ENCODE assay signal across 13 cellular contexts in genomic region chr11:106961518-106961917, GRCh38. TPM values are rescaled to one million over a fixed set of nuclear protein-coding genes. Genes with fewer than 3 reads are reported as not detected.
DNase-seq lines count a peak whose midpoint lies in the region; ATAC-seq and TF ChIP-seq lines count a peak whose summit lies in the region.
"Had no signal": no experiment of that assay in that cellular context is flagged by ENCODE, and none has a peak within 500 bp of the region (broad histone marks: within the 10 kb centered on the region; RNA-seq: fewer than 3 reads in every experiment).

No MANE protein-coding gene starts in this region.

- in situ Hi-C loops in GM13977 (cut with MboI; ENCODE audit: low pct_unique_long_range_greater_than_20kb, low sequenced_read_pairs, unreplicated experiment) = no loop called here

- TF ChIP-seq CTCF in fibroblast of villous mesenchyme (IDR thresholded peaks at IDR 0.05; ENCODE audit: insufficient read depth, low read depth, low read length) = no peak
- TF ChIP-seq CTCF in GM13977 (IDR thresholded peaks at IDR 0.05; ENCODE audit: extremely low read depth, insufficient read depth, missing control alignments) = no peak

- no peak for ATAC-seq in esophagus mucosa
- ATAC-seq in Right ventricle myocardium superior (ENCODE audit: poor library complexity) = no peak
- ATAC-seq: effector memory CD8-positive, alpha-beta T cell; HCT116 had no signal

- intact Hi-C loops in Right ventricle myocardium superior (cut with DNase I) = no loop called here

- DNase-seq in ELR (ENCODE audit: low read depth) (peak; percentile 83), SW 1271 (lab: John Stamatoyannopoulos, UW) (peak; percentile 20 to 73), fibroblast of villous mesenchyme (ENCODE audit: low read depth) (peak; percentile 76), renal cortical epithelial cell (ENCODE audit: low read depth) (peak; percentile 81), activated gamma-delta T cell treated with Interleukin-2 at 50 U/mL for 16 hours (no peak), GM13977 (ENCODE audit: low spot score) (no peak), Right ventricle myocardium superior (no peak)
- DNase-seq: activated CD4-positive, CD25-positive, alpha-beta regulatory T cell; activated effector memory CD4-positive, alpha-beta T cell treated with anti-CD3 and anti-CD28 coated beads, Interleukin-2, amount 50 U/mL, for 16 hours; effector memory CD8-positive, alpha-beta T cell had no signal

- no peak overlapping the region for H3K4me3 ChIP-seq in fibroblast of villous mesenchyme (ENCODE audit: low read depth, low read length)
- H3K4me3 ChIP-seq: lung had no signal

RNA-seq across cellular contexts. Expression of gene GUCY1A2, which starts 56.8 kb away (rescaled TPM):
- total RNA-seq in fibroblast of villous mesenchyme (0.43 and 0.64 TPM in 2 replicates), renal cortical epithelial cell (0.17 and 0.99 TPM in 2 replicates), esophagus mucosa (0.84 TPM), Right ventricle myocardium superior (10.6 TPM)

Comparison
In these comparisons a context has a peak if more than half of its experiments do, and no peak if none do; other contexts are left out.
1. DNase-seq: peak in ELR (single experiment), SW 1271 (2 of 2), fibroblast of villous mesenchyme (single experiment) and renal cortical epithelial cell (single experiment); none in activated gamma-delta T cell treated with Interleukin-2 at 50 U/mL for 16 hours (single experiment), GM13977 (single experiment) and Right ventricle myocardium superior (single experiment).